In genomic region chr4:163590103-163590502, GRCh38 we compare ENCODE assay signal across 19 cellular contexts.
A peak's percentile ranks its signal among the peaks of the same experiment; 100 is the strongest.
DNase-seq lines count a peak whose midpoint lies in the region; ATAC-seq, FAIRE-seq and TF ChIP-seq lines count a peak whose summit lies in the region.
"Had no signal": no experiment of that assay in that cellular context is flagged by ENCODE, and none has a peak within 500 bp of the region (broad histone marks: within the 10 kb centered on the region; RNA-seq: fewer than 3 reads in every experiment).

No MANE protein-coding gene starts in this region.

- intact Hi-C loops in spleen (cut with DNase I; ENCODE audit: low total_unique reads): no loop called here

- ATAC-seq in GM19372 (IDR thresholded peaks at IDR 0.05; ENCODE audit: low read depth, unreplicated experiment) (peak; percentile 27), HG02623 (IDR thresholded peaks at IDR 0.05; ENCODE audit: unreplicated experiment) (peak; percentile 24), HG03342 (IDR thresholded peaks at IDR 0.05; ENCODE audit: unreplicated experiment) (peak; percentile 31)
- ATAC-seq: gastrocnemius medialis, HepG2 had no signal

- peaks cover 0 to 16% (median 0%) of the 10 kb centered on the region in 8 donors for H3K9me3 ChIP-seq in spleen
- H3K9me3 ChIP-seq: gastrocnemius medialis, ovary, transverse colon had no signal

- 50 to 60% (median 57%) methylated on average over 1 of the region's 1 CpG for WGBS in spleen, 5 donors

- no peak for TF ChIP-seq CTCF in spleen (IDR thresholded peaks at IDR 0.05 in 8 of 11, conservative IDR thresholded peaks at IDR 0.05 in 3 of 11)

- peak overlapping the region in 6 of 8 donors; percentile 56 to 80 (median 76) for H3K27ac ChIP-seq in spleen
- H3K27ac ChIP-seq: gastrocnemius medialis, ovary, transverse colon had no signal

- H3K27me3 ChIP-seq in spleen (replicated peaks in 1 of 7): no peaks in the 10 kb centered on the region
- H3K27me3 ChIP-seq: gastrocnemius medialis, ovary, transverse colon had no signal

- no peak for TF ChIP-seq POLR2A in spleen (IDR thresholded peaks at IDR 0.05)

- no peak overlapping the region for H3K4me3 ChIP-seq in spleen
- H3K4me3 ChIP-seq: gastrocnemius medialis, ovary, transverse colon had no signal

- no peak for FAIRE-seq in frontal cortex (lab: Jason Lieb, UNC)
- FAIRE-seq: bronchial epithelial cell, HepG2 had no signal

- no peak for DNase-seq in spleen
- no peak for DNase-seq in cerebellum (ENCODE audit: low spot score)
- no peak for DNase-seq in NCI-H748 (lab: John Stamatoyannopoulos, UW; ENCODE audit: unreplicated experiment)
- no peak for DNase-seq in frontal cortex (ENCODE audit: low spot score in 2 of 2)
- DNase-seq in anterior cingulate cortex (lab: John Stamatoyannopoulos, UW): no peak
- DNase-seq: activated CD4-positive, alpha-beta memory T cell treated with anti-CD3 and anti-CD28 coated beads for 36 hours; CD4-positive, alpha-beta T cell; endodermal cell; gastrocnemius medialis; midbrain; NCI-H1417; NCI-H748 treated with DMSO at 0.1 percent for 48 hours; ovary; transverse colon had no signal

- H3K4me1 ChIP-seq in spleen: peaks cover 4 to 89% (median 42%) of the 10 kb centered on the region in 6 donors
- H3K4me1 ChIP-seq: gastrocnemius medialis, transverse colon had no signal

- H3K36me3 ChIP-seq in spleen: peaks cover 0 to 18% (median 1%) of the 10 kb centered on the region in 6 donors
- H3K36me3 ChIP-seq: gastrocnemius medialis, ovary, transverse colon had no signal
